8 cellular contexts compared by ENCODE assay signal in the genomic region with DNA sequence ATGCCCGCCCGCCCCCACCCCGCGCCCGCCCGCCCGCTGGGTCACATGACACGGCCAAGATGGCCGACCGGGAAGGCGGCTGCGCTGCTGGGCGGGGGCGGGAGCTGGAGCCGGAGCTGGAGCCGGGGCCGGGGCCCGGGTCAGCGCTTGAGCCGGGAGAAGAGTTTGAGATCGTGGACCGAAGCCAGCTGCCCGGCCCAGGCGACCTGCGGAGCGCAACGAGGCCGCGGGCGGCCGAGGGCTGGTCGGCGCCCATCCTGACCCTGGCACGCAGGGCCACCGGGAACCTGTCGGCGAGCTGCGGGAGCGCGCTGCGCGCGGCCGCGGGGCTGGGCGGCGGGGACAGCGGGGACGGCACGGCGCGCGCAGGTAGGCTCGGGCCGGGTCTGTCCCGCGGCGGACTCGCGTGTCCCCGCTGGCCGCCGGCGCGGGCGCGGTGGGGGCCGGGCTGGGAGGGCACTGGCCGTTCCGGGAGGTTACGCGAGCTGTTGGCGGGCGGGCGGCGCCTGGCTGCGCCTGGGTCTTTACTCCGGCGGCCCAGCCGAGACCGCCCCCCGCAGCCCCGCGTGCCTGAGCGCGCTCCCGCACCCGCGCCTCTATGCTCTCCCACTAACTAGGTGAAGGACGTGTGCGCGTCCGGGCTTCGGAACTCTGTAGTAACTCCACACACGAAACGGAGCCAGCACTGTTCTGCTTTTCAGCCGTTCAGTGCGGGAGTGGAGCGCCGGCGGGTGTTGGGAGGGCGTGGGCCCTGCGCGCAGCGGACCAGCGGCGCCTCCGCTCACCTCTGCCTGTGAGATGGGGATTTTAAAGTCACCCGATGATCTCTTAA. TPM values are rescaled to one million over a fixed set of nuclear protein-coding genes. Genes with fewer than 3 reads are reported as not detected.
DNase-seq lines count a peak whose midpoint lies in the region; ATAC-seq, FAIRE-seq and TF ChIP-seq lines count a peak whose summit lies in the region.

A gene with protein sequence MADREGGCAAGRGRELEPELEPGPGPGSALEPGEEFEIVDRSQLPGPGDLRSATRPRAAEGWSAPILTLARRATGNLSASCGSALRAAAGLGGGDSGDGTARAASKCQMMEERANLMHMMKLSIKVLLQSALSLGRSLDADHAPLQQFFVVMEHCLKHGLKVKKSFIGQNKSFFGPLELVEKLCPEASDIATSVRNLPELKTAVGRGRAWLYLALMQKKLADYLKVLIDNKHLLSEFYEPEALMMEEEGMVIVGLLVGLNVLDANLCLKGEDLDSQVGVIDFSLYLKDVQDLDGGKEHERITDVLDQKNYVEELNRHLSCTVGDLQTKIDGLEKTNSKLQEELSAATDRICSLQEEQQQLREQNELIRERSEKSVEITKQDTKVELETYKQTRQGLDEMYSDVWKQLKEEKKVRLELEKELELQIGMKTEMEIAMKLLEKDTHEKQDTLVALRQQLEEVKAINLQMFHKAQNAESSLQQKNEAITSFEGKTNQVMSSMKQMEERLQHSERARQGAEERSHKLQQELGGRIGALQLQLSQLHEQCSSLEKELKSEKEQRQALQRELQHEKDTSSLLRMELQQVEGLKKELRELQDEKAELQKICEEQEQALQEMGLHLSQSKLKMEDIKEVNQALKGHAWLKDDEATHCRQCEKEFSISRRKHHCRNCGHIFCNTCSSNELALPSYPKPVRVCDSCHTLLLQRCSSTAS (plus strand): TSS at position 44 of the 832 bp plus-strand sequence. CDS start 16 bp downstream, at position 60.

- no peaks in the 10 kb centered on the region for H4K20me1 ChIP-seq in endothelial cell of umbilical vein (replicated peaks; ENCODE audit: control insufficient read depth, extremely low read depth, insufficient read depth, low read length)

- H3K27ac ChIP-seq in endothelial cell of umbilical vein (ENCODE audit: insufficient read depth, low read depth, low read length) = peak within 1 kb of the TSS; percentile 80

- intact Hi-C loops in endothelial cell of umbilical vein (cut with micrococcal nuclease) = loop anchor here (1.0 to 10.0 kb wide), 8 partner anchors 9 to 1654 kb away; partner anchors contain the start of genes CLK4, HNRNPH1, TRIM7 and ZNF354A

- no peak for TF ChIP-seq CTCF in endothelial cell of umbilical vein (IDR thresholded peaks at IDR 0.05; ENCODE audit: extremely low read depth in 1 of 2, insufficient read depth in 1 of 2, low read depth in 1 of 2, low read length in 2 of 2)

- dilution Hi-C loops in endothelial cell of umbilical vein (cut with MboI; ENCODE audit: extremely low pct_ligation_motif_present, low sequenced_read_pairs) = no loop called here

- DNase-seq in CD1c-positive myeloid dendritic cell (ENCODE audit: extremely low spot score) (peak; percentile 84), GM19239 (ENCODE audit: insufficient read length, low spot score) (peak; percentile 80), NOMO-1 treated with DMSO at 0.1 percent for 48 hours (lab: John Stamatoyannopoulos, UW; ENCODE audit: unreplicated experiment) (peak; percentile 54), endothelial cell of umbilical vein (ENCODE audit: low read depth, low spot score) (peak; percentile 85)
- peak; percentile 53 for DNase-seq in activated CD8-positive, alpha-beta memory T cell treated with anti-CD3 and anti-CD28 coated beads, Interleukin-2, amount 50 U/mL, for 24 hours (ENCODE audit: extremely low read depth)
- peak; percentile 74 to 77 for DNase-seq in stimulated activated CD8-positive, alpha-beta memory T cell treated with anti-CD3 and anti-CD28 coated beads, Interleukin-2, amount 100 ng/mL, for 48 hours (ENCODE audit: low read depth in 2 of 2)

- FAIRE-seq in GM19239 (lab: Jason Lieb, UNC) (peak; percentile 65), endothelial cell of umbilical vein (lab: Jason Lieb, UNC) (peak; percentile 66)

- peak within 1 kb of the TSS; percentile 84 for H2AFZ ChIP-seq in endothelial cell of umbilical vein (ENCODE audit: low read depth, low read length)

- BruUV-seq in endothelial cell of umbilical vein (replicated peaks; lab: Mats Ljungman, UMichigan) = TSS peak; percentile 33

- H3K9me3 ChIP-seq in endothelial cell of umbilical vein (replicated peaks; ENCODE audit: control insufficient read depth, insufficient read depth, low read length) (no peaks in the 10 kb centered on the region), mononuclear cell (ENCODE audit: low read depth, low read length) (no peaks in the 10 kb centered on the region)

- H3K9me1 ChIP-seq in endothelial cell of umbilical vein (replicated peaks; ENCODE audit: control insufficient read depth, extremely low read depth, insufficient read depth, low read length) = no peaks in the 10 kb centered on the region

- H3K4me3 ChIP-seq in endothelial cell of umbilical vein (replicated peaks in 1 of 3; ENCODE audit: insufficient read depth in 1 of 3, low read depth in 1 of 3, low read length in 3 of 3) (peak within 1 kb of the TSS; percentile 71 to 89 (median 79)), mononuclear cell (ENCODE audit: low read length) (peak within 1 kb of the TSS; percentile 79)

- H3K4me1 ChIP-seq in endothelial cell of umbilical vein (ENCODE audit: control insufficient read depth, extremely low read depth, insufficient read depth, low read length) = peaks cover 19% of the 10 kb centered on the region
- peaks cover 41% of the 10 kb centered on the region for H3K4me1 ChIP-seq in mononuclear cell (ENCODE audit: insufficient read depth, low read length)

- peak within 1 kb of the TSS; percentile 90 for H3K9ac ChIP-seq in endothelial cell of umbilical vein (replicated peaks; ENCODE audit: extremely low read depth, insufficient read depth, low read length)

- peak; percentile 69 for TF ChIP-seq POLR2A in endothelial cell of umbilical vein (IDR thresholded peaks at IDR 0.05; ENCODE audit: low read depth, low read length)

- CTCF ChIA-PET in endothelial cell of umbilical vein (lab: Charles Lee) = interaction anchor here (0.9 to 1.6 kb wide), 3 partner anchors 9 to 1316 kb away, joined by 3 to 4 read pairs (median 4); no protein-coding TSS in a partner anchor

- H3K4me2 ChIP-seq in endothelial cell of umbilical vein (ENCODE audit: insufficient read depth, low read length) = peak within 1 kb of the TSS; percentile 86

- peaks cover 34% of the 10 kb centered on the region for H3K79me2 ChIP-seq in endothelial cell of umbilical vein (ENCODE audit: control insufficient read depth, insufficient read depth, low read length)

- no peaks in the 10 kb centered on the region for H3K27me3 ChIP-seq in endothelial cell of umbilical vein (ENCODE audit: control insufficient read depth in 2 of 2, insufficient read depth in 2 of 2, low read length in 2 of 2)
- H3K27me3 ChIP-seq in mononuclear cell (ENCODE audit: insufficient read depth, low read length) = no peaks in the 10 kb centered on the region

- peak; percentile 81 for ATAC-seq in HG03439 (IDR thresholded peaks at IDR 0.05; ENCODE audit: unreplicated experiment)

- POLR2A ChIA-PET in endothelial cell of umbilical vein (lab: Charles Lee) = interaction anchor here (0.6 to 1.4 kb wide), 5 partner anchors 8 to 1353 kb away, joined by 3 to 13 read pairs (median 4); partner anchors contain the start of gene HNRNPH1

- H3K36me3 ChIP-seq in endothelial cell of umbilical vein (ENCODE audit: control insufficient read depth in 2 of 2, extremely low read depth in 1 of 2, insufficient read depth in 2 of 2, low read length in 2 of 2) = peaks cover 0 to 2% of the 10 kb centered on the region in 2 experiments

TF ChIP-seq in endothelial cell of umbilical vein, 7 proteins besides CTCF, POLR2A, EP300 and RAD21:
- TF ChIP-seq EZH2 (IDR thresholded peaks at IDR 0.05; ENCODE audit: borderline replicate concordance, low read depth, low read length, severe bottlenecking) = no peak
- no peak for TF ChIP-seq FOS (IDR thresholded peaks at IDR 0.05; ENCODE audit: borderline replicate concordance, insufficient read depth, low read length)
- no peak for TF ChIP-seq JUN (IDR thresholded peaks at IDR 0.05; ENCODE audit: borderline replicate concordance, insufficient read depth, insufficient read length, low read depth)
- peak; percentile 80 for TF ChIP-seq POLR2AphosphoS5 (IDR thresholded peaks at IDR 0.05; ENCODE audit: insufficient read depth, low read depth, low read length)
- TF ChIP-seq MYC (IDR thresholded peaks at IDR 0.05; ENCODE audit: low read depth, low read length) = no peak
- TF ChIP-seq, protein P1, sequence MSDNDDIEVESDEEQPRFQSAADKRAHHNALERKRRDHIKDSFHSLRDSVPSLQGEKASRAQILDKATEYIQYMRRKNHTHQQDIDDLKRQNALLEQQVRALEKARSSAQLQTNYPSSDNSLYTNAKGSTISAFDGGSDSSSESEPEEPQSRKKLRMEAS (IDR thresholded peaks at IDR 0.05; ENCODE audit: insufficient read depth, insufficient read length) = no peak

RNA-seq across cellular contexts. Expression of the gene that starts here (rescaled TPM):
- total RNA-seq in endothelial cell of umbilical vein (43.3 and 44.9 TPM in 2 replicates), mononuclear cell (68.8 TPM)
- 25.4 and 25.6 TPM in 2 replicates for polyA plus RNA-seq in endothelial cell of umbilical vein
- polyA plus RNA-seq in endothelial cell of umbilical vein (2011; cell fraction: cytosol; rRNA removed) = 25.4 and 26.8 TPM in 2 replicates
- 59.7 and 71.6 TPM in 2 replicates for polyA plus RNA-seq in endothelial cell of umbilical vein (2011; cell fraction: nucleus; rRNA removed)
- polyA plus RNA-seq in endothelial cell of umbilical vein (2012) = 26.9 and 28.1 TPM in 2 replicates
- polyA minus RNA-seq in endothelial cell of umbilical vein = 32.1 and 39.4 TPM in 2 replicates
- 15.3 TPM for polyA minus RNA-seq in endothelial cell of umbilical vein (2011; cell fraction: cytosol; rRNA and poly(A)+ RNA removed)
- 31.0 and 36.0 TPM in 2 replicates for polyA minus RNA-seq in endothelial cell of umbilical vein (2011; cell fraction: nucleus; rRNA and poly(A)+ RNA removed)

Comparison
In these comparisons a context has a peak if more than half of its experiments do, and no peak if none do; other contexts are left out.
1. Peak in every context shown above with its lines: DNase-seq, ATAC-seq, H3K4me3 ChIP-seq and H3K27ac ChIP-seq.